1 cellular context compared by ENCODE assay signal in the genomic region with DNA sequence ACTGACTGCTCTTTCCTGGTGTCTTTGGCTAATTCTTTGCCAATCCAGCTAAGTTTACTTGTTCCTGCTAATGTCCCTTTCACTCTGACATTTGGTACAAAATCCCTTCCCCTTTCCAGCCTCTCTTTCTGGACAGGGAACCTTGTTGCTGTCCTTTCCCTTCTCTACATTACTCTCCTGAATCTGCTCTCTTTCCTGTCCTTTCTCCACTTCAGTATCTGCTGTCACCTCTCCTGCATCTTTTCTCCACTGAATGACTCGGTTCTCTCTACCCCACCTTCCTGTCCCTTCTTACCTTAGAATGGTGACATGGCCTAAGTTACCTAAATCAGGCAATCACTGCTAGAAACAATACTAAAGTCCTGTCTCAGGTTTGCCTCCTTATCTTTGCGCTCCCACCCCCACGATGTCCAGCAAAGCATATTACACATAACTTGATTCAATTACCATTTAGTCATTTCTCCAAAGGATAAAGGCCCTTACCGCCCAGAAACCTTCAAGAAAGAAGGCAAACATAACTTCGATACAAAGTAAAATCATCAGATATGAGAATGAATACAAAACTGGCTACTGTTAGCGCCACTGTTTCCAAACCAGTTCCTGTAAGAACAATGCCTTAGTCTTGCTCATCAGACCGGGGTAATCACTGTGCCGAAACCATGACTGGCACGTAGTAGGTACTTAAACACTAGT.
TF ChIP-seq lines count a peak whose summit lies in the region.

No MANE protein-coding gene starts in this region.

TF ChIP-seq in GM12878, 131 proteins besides CTCF, POLR2A, EP300 and RAD21:
- TF ChIP-seq, protein P1, sequence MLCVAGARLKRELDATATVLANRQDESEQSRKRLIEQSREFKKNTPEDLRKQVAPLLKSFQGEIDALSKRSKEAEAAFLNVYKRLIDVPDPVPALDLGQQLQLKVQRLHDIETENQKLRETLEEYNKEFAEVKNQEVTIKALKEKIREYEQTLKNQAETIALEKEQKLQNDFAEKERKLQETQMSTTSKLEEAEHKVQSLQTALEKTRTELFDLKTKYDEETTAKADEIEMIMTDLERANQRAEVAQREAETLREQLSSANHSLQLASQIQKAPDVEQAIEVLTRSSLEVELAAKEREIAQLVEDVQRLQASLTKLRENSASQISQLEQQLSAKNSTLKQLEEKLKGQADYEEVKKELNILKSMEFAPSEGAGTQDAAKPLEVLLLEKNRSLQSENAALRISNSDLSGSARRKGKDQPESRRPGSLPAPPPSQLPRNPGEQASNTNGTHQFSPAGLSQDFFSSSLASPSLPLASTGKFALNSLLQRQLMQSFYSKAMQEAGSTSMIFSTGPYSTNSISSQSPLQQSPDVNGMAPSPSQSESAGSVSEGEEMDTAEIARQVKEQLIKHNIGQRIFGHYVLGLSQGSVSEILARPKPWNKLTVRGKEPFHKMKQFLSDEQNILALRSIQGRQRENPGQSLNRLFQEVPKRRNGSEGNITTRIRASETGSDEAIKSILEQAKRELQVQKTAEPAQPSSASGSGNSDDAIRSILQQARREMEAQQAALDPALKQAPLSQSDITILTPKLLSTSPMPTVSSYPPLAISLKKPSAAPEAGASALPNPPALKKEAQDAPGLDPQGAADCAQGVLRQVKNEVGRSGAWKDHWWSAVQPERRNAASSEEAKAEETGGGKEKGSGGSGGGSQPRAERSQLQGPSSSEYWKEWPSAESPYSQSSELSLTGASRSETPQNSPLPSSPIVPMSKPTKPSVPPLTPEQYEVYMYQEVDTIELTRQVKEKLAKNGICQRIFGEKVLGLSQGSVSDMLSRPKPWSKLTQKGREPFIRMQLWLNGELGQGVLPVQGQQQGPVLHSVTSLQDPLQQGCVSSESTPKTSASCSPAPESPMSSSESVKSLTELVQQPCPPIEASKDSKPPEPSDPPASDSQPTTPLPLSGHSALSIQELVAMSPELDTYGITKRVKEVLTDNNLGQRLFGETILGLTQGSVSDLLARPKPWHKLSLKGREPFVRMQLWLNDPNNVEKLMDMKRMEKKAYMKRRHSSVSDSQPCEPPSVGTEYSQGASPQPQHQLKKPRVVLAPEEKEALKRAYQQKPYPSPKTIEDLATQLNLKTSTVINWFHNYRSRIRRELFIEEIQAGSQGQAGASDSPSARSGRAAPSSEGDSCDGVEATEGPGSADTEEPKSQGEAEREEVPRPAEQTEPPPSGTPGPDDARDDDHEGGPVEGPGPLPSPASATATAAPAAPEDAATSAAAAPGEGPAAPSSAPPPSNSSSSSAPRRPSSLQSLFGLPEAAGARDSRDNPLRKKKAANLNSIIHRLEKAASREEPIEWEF (IDR thresholded peaks at IDR 0.05; ENCODE audit: insufficient replicate concordance, low read depth, low read length), result no peak
